1 cellular context compared by ENCODE assay signal in genomic region chr13:32647926-32648325, GRCh38.
TF ChIP-seq lines count a peak whose summit lies in the region.

No MANE protein-coding gene starts in this region.

TF ChIP-seq in IMR-90, 13 proteins besides CTCF, POLR2A, EP300 and RAD21:
- TF ChIP-seq RCOR1 (IDR thresholded peaks at IDR 0.05; ENCODE audit: insufficient replicate concordance, low read length) (no peak), NFE2L2 (IDR thresholded peaks at IDR 0.05; ENCODE audit: low read depth, low read length) (no peak), MAZ (IDR thresholded peaks at IDR 0.05; ENCODE audit: borderline replicate concordance, low read depth, low read length) (no peak), SMC3 (IDR thresholded peaks at IDR 0.05; ENCODE audit: low read depth, low read length) (no peak), FOS (IDR thresholded peaks at IDR 0.05; ENCODE audit: low read depth, low read length) (no peak), BHLHE40 (IDR thresholded peaks at IDR 0.05; ENCODE audit: low read depth, low read length) (no peak), CEBPB (IDR thresholded peaks at IDR 0.05; ENCODE audit: low read depth, low read length) (no peak), CHD1 (IDR thresholded peaks at IDR 0.05; ENCODE audit: low read depth, low read length) (no peak), USF2 (IDR thresholded peaks at IDR 0.05; ENCODE audit: low read depth, low read length) (no peak), RFX5 (IDR thresholded peaks at IDR 0.05; ENCODE audit: low read depth, low read length) (no peak), MXI1 (IDR thresholded peaks at IDR 0.05; ENCODE audit: borderline replicate concordance, low read depth, low read length) (no peak), MAFK (IDR thresholded peaks at IDR 0.05; ENCODE audit: low read depth, low read length) (no peak), ELK1 (IDR thresholded peaks at IDR 0.05; ENCODE audit: borderline replicate concordance, low read depth, low read length) (no peak)
TF ChIP-seq in IMR-90: peak in this region for 0.
